8 cellular contexts compared by ENCODE assay signal in the genomic region with DNA sequence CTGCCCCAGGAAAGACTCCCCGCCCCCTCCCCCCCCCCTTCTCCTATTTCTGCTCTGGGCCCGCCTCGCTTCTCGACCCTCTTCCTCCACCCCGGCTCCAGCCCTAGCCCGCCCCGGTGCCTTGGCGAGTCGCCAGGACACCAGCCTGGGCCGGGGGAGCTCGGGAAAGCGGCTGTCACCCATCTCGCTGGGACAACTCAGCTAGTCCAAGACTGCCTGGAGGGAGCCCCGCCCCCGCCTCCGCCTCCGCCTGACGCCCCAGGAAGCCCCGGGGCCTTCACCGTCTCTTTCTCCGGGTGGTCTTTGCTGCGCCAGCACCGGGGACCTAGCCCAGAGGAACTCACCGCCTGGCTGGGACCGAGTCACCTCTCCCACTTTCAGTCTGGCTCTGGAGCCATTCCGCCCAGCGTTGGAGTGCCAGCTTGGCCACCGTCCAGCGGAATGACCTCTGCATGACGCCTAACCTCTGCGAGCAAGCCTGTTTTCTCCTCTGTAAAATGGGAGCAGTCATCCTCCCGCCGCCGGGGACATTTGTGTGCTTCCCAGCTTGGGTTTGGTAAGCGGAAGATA. TPM values are rescaled to one million over a fixed set of nuclear protein-coding genes. Genes with fewer than 3 reads are reported as not detected.
DNase-seq lines count a peak whose midpoint lies in the region; FAIRE-seq and TF ChIP-seq lines count a peak whose summit lies in the region.

No MANE protein-coding gene starts in this region.

- in situ Hi-C loops in ACHN (cut with HindIII; ENCODE audit: low pct_ligation_motif_present, low pct_unique_long_range_greater_than_20kb, low sequenced_read_pairs) = no loop called here

- 14% methylated on average over 20 of the region's 35 CpGs for WGBS in hepatocyte (ENCODE audit: low lambda C conversion rate, missing lambda C conversion rate)
- WGBS in sigmoid colon, 2 donors = 9 to 20% methylated on average over 35 of the region's 35 CpGs

- H3K27me3 ChIP-seq in KMS-11 (ENCODE audit: insufficient read depth, low read depth) = no peaks in the 10 kb centered on the region
- H3K27me3 ChIP-seq in hepatocyte = no peaks in the 10 kb centered on the region
- no peaks in the 10 kb centered on the region for H3K27me3 ChIP-seq in sigmoid colon

- H3K27me3 Mint-ChIP-seq in activated naive CD8-positive, alpha-beta T cell treated with anti-CD3 and anti-CD28 coated beads for 36 hours = peaks cover 17% of the 10 kb centered on the region

- no peak for FAIRE-seq in H54 (lab: Jason Lieb, UNC)

- H3K79me2 ChIP-seq in KMS-11 (ENCODE audit: insufficient read depth, low read depth) = no peaks in the 10 kb centered on the region
- H3K79me2 ChIP-seq in hepatocyte = peaks cover 36% of the 10 kb centered on the region

- H3K9me2 ChIP-seq in hepatocyte (replicated peaks; ENCODE audit: insufficient read depth) = no peaks in the 10 kb centered on the region

- TF ChIP-seq EP300 in sigmoid colon (IDR thresholded peaks at IDR 0.05) = no peak

- H2AFZ ChIP-seq in KMS-11 (ENCODE audit: low read depth) (peak overlapping the region; percentile 83; the same call in 1 of the 2 replicates), hepatocyte (peak overlapping the region; percentile 46)

- no peaks in the 10 kb centered on the region for H3K36me3 Mint-ChIP-seq in activated naive CD8-positive, alpha-beta T cell treated with anti-CD3 and anti-CD28 coated beads for 36 hours

- H3K4me3 Mint-ChIP-seq in activated naive CD8-positive, alpha-beta T cell treated with anti-CD3 and anti-CD28 coated beads for 36 hours = peak overlapping the region; percentile 74

- H3K36me3 ChIP-seq in KMS-11 (ENCODE audit: insufficient read depth) (no peaks in the 10 kb centered on the region), hepatocyte (replicated peaks; ENCODE audit: insufficient read depth, low read depth) (no peaks in the 10 kb centered on the region), sigmoid colon (no peaks in the 10 kb centered on the region)

- TF ChIP-seq POLR2A in sigmoid colon (IDR thresholded peaks at IDR 0.05) (no peak), H54 (IDR thresholded peaks at IDR 0.05; ENCODE audit: low read depth, low read length) (no peak)

- H3K4me3 ChIP-seq in KMS-11 (IDR thresholded peaks at IDR 0.05; ENCODE audit: insufficient read depth, low read depth, low read length) (no peak overlapping the region), hepatocyte (peak overlapping the region; percentile 2), sigmoid colon (peak overlapping the region; percentile 40 to 100 (median 96))

- intact Hi-C loops in sigmoid colon (cut with DNase I) = loop anchor here (2.0 to 5.0 kb wide), 2 partner anchors 66 to 174 kb away; no protein-coding TSS in a partner anchor

- H3K9ac ChIP-seq in KMS-11 = no peak overlapping the region

- H3K27ac Mint-ChIP-seq in activated naive CD8-positive, alpha-beta T cell treated with anti-CD3 and anti-CD28 coated beads for 36 hours = no peak overlapping the region

- peak overlapping the region; percentile 91 for H3K4me2 ChIP-seq in KMS-11
- peak overlapping the region; percentile 85 for H3K4me2 ChIP-seq in hepatocyte

- H3K4me1 Mint-ChIP-seq in activated naive CD8-positive, alpha-beta T cell treated with anti-CD3 and anti-CD28 coated beads for 36 hours = peaks cover 20% of the 10 kb centered on the region

- peak; percentile 34 for DNase-seq in AG08396 (ENCODE audit: low spot score)
- DNase-seq in activated naive CD8-positive, alpha-beta T cell treated with anti-CD3 and anti-CD28 coated beads for 36 hours = peak; percentile 14
- DNase-seq in hepatocyte (ENCODE audit: low spot score) = peak; percentile 80
- peak; percentile 91 for DNase-seq in sigmoid colon
- DNase-seq in ACHN = no peak
- DNase-seq in H54 (ENCODE audit: insufficient read length, low spot score) = no peak
- DNase-seq in HuH-7.5 (ENCODE audit: low spot score) = no peak

- H3K27ac ChIP-seq in KMS-11 (no peak overlapping the region), hepatocyte (peak overlapping the region; percentile 91), sigmoid colon (peak overlapping the region in 3 of 4 donors; percentile 98 to 100 (median 99))

- H4K20me1 ChIP-seq in KMS-11 (ENCODE audit: insufficient read depth) (no peaks in the 10 kb centered on the region), hepatocyte (ENCODE audit: insufficient read depth, poor library complexity, severe bottlenecking) (peaks cover 26% of the 10 kb centered on the region)

- TF ChIP-seq CTCF in KMS-11 (conservative IDR thresholded peaks at IDR 0.05; ENCODE audit: low read depth, low read length) = no peak
- no peak for TF ChIP-seq CTCF in hepatocyte (IDR thresholded peaks at IDR 0.05; ENCODE audit: poor library complexity)
- no peak for TF ChIP-seq CTCF in sigmoid colon (IDR thresholded peaks at IDR 0.05)

- H3K9me3 Mint-ChIP-seq in activated naive CD8-positive, alpha-beta T cell treated with anti-CD3 and anti-CD28 coated beads for 36 hours = no peaks in the 10 kb centered on the region

- H3K9me3 ChIP-seq in hepatocyte (ENCODE audit: low read depth) (no peaks in the 10 kb centered on the region), sigmoid colon (no peaks in the 10 kb centered on the region)

- H3K4me1 ChIP-seq in KMS-11 (ENCODE audit: low read depth, poor library complexity, severe bottlenecking) = peaks cover 15% of the 10 kb centered on the region
- peaks cover 25% of the 10 kb centered on the region for H3K4me1 ChIP-seq in hepatocyte (ENCODE audit: insufficient read depth)
- H3K4me1 ChIP-seq in sigmoid colon = peaks cover 0 to 38% (median 33%) of the 10 kb centered on the region in 4 donors

RNA-seq across cellular contexts. Expression of gene ZCCHC24, which starts 1.1 kb away (rescaled TPM):
- total RNA-seq in activated naive CD8-positive, alpha-beta T cell treated with anti-CD3 and anti-CD28 coated beads for 36 hours = under 1 TPM; 0.78 to 0.80 TPM
- total RNA-seq in hepatocyte (18.3 and 20.1 TPM in 2 replicates), sigmoid colon (100 to 1,000 TPM in 3 of 4 donors, 10 to 100 TPM in 1; 82.6 to 141 (median 121) TPM)
- polyA plus RNA-seq in hepatocyte (14.5 and 20.6 TPM in 2 replicates), sigmoid colon (10 to 100 TPM in 2 of 3 donors, 1 to 10 TPM in 1; 7.6 to 31.2 (median 21.1) TPM)

Comparison
In these comparisons a context has a peak if more than half of its experiments do, and no peak if none do; other contexts are left out.
1. DNase-seq: peak in AG08396 (single experiment), activated naive CD8-positive, alpha-beta T cell treated with anti-CD3 and anti-CD28 coated beads for 36 hours (single experiment), hepatocyte (single experiment) and sigmoid colon (single experiment); none in ACHN (single experiment), H54 (single experiment) and HuH-7.5 (single experiment).
2. RNA of gene ZCCHC24, which starts 1.1 kb away (total RNA-seq): 82.6 to 141 TPM in sigmoid colon and 18.3 to 20.1 TPM in hepatocyte; 0.78 to 0.80 TPM in activated naive CD8-positive, alpha-beta T cell treated with anti-CD3 and anti-CD28 coated beads for 36 hours; every median in the first group is over 10 times any median in the second.